In genomic region chrX:49186125-49187027, GRCh38 we compare ENCODE assay signal across 8 cellular contexts. TPM values are rescaled to one million over a fixed set of nuclear protein-coding genes. Genes with fewer than 3 reads are reported as not detected.
DNase-seq lines count a peak whose midpoint lies in the region; ATAC-seq, FAIRE-seq and TF ChIP-seq lines count a peak whose summit lies in the region.

PRICKLE3 (minus strand) TSS chrX:49186373; CDS start chrX:49186297, 76 bp downstream.

- H3K27ac ChIP-seq in GM23338 (ENCODE audit: low read depth) (no peak within 1 kb of the TSS), cingulate gyrus (ENCODE audit: low read depth, low read length) (peak within 1 kb of the TSS; percentile 84), HepG2 (ENCODE audit: extremely low read length, insufficient read depth, low read length) (peak within 1 kb of the TSS; percentile 44)

- no peak for FAIRE-seq in HepG2 (lab: Jason Lieb, UNC)

- peaks cover 14% of the 10 kb centered on the region for H3K27me3 Mint-ChIP-seq in GM23338 (ENCODE audit: insufficient read depth, low read depth, poor library complexity)

- POLR2A ChIA-PET in HepG2 (lab: Yijun Ruan, JAX): no interaction called here

- H3K27me3 ChIP-seq in GM23338 (ENCODE audit: insufficient read depth) (no peaks in the 10 kb centered on the region), HepG2 (ENCODE audit: control insufficient read depth in 1 of 2, insufficient read depth in 2 of 2, low read length in 2 of 2) (no peaks in the 10 kb centered on the region)

- peak within 1 kb of the TSS; percentile 63 for H3K4me3 ChIP-seq in GM23338
- peak within 1 kb of the TSS; percentile 54 to 81 (median 78); a peak in 5 of 6 replicates for H3K4me3 ChIP-seq in HepG2 (replicated peaks in 1 of 3; ENCODE audit: insufficient read depth in 1 of 3, low read depth in 2 of 3, low read length in 3 of 3)

- H3K36me3 ChIP-seq in GM23338 (ENCODE audit: insufficient read depth): no peaks in the 10 kb centered on the region
- H3K36me3 ChIP-seq in HepG2 (replicated peaks in 1 of 2; ENCODE audit: control insufficient read depth in 1 of 2, insufficient read depth in 2 of 2, low read length in 2 of 2): no peaks in the 10 kb centered on the region; a peak in 1 of 5 replicates

- TF ChIP-seq EP300 in HepG2 (IDR thresholded peaks at IDR 0.05; ENCODE audit: low read depth in 2 of 2, low read length in 2 of 2) (no peak), HepG2 (CRISPR knock-in tag; IDR thresholded peaks at IDR 0.05; ENCODE audit: borderline replicate concordance) (no peak)

- in situ Hi-C loops in HepG2 (cut with HindIII; ENCODE audit: extremely low pct_ligation_motif_present, low pct_unique_long_range_greater_than_20kb): loop anchor here (5.0 kb wide), 1 partner anchor 64 kb away; the partner anchor contains the start of gene GPKOW

- peak within 1 kb of the TSS; percentile 76 for H3K9ac ChIP-seq in HepG2 (ENCODE audit: insufficient read depth, low read depth, low read length)

- no TSS peak for BruUV-seq in HepG2 (replicated peaks; lab: Mats Ljungman, UMichigan)

- peaks cover 8% of the 10 kb centered on the region; the same call in 2 of the 3 replicates for H3K36me3 Mint-ChIP-seq in GM23338 (ENCODE audit: low read depth)

- no peaks in the 10 kb centered on the region; the same call in 1 of the 2 replicates for H3F3A ChIP-seq in GM23338 (replicated peaks; ENCODE audit: low read depth)

- peak within 1 kb of the TSS; percentile 80 for H3K4me3 Mint-ChIP-seq in GM23338

- H3K4me2 ChIP-seq in GM23338 (peak within 1 kb of the TSS; percentile 80), HepG2 (ENCODE audit: low read depth, low read length) (peak within 1 kb of the TSS; percentile 72)

- TF ChIP-seq CTCF in GM23338 (conservative IDR thresholded peaks at IDR 0.05; ENCODE audit: low read depth in 2 of 2): peak; percentile 19 to 55; a peak in 3 of 4 replicates
- TF ChIP-seq CTCF in HepG2 (CRISPR knock-in tag; IDR thresholded peaks at IDR 0.05): peak; percentile 84

- H3K4me1 ChIP-seq in GM23338 (ENCODE audit: insufficient read depth) (no peaks in the 10 kb centered on the region), HepG2 (ENCODE audit: insufficient read depth, low read length) (peaks cover 33% of the 10 kb centered on the region)

- peak; percentile 35 to 75; a peak in 3 of 4 replicates for TF ChIP-seq POLR2A in HepG2 (IDR thresholded peaks at IDR 0.05; ENCODE audit: insufficient read depth in 1 of 2, low read depth in 2 of 2, low read length in 2 of 2)

- peaks cover 16% of the 10 kb centered on the region for H3K4me1 Mint-ChIP-seq in GM23338

- 66% methylated on average over 8 of the region's 62 CpGs for WGBS in HepG2 (ENCODE audit: low lambda C conversion rate)

- DNase-seq in COLO829 (ENCODE audit: low spot score): peak; percentile 40
- peak; percentile 82 for DNase-seq in GM23338 (ENCODE audit: low spot score)
- DNase-seq in NCI-H2029 treated with DMSO at 0.1 percent for 48 hours (lab: John Stamatoyannopoulos, UW): peak; percentile 6
- DNase-seq in activated CD4-positive, CD25-positive, alpha-beta regulatory T cell treated with anti-CD3 and anti-CD28 coated beads, Interleukin-2, amount 50 U/mL, for 16 hours (ENCODE audit: low read depth, low spot score): peak; percentile 53
- peak; percentile 61 for DNase-seq in HepG2 (ENCODE audit: low spot score)
- DNase-seq in stimulated activated CD8-positive, alpha-beta memory T cell treated with anti-CD3 and anti-CD28 coated beads, Interleukin-12 subunit alpha, Interleukin-12 subunit beta, amount 100 ng/mL, for 4 hours (ENCODE audit: low read depth): peak; percentile 52
- DNase-seq in NCI-H187 treated with DMSO at 0.1 percent for 48 hours (lab: John Stamatoyannopoulos, UW): no peak

- intact Hi-C loops in HepG2 (cut with micrococcal nuclease; ENCODE audit: unreplicated experiment): loop anchor here (5.0 kb wide), 1 partner anchor 449 kb away; no protein-coding TSS in a partner anchor

- H3K9me3 ChIP-seq in HepG2 (ENCODE audit: low read length): no peaks in the 10 kb centered on the region

- ATAC-seq in GM23338 (peak; percentile 18), HepG2 (peak; percentile 67)

- H4K20me1 ChIP-seq in GM23338 (replicated peaks; ENCODE audit: insufficient read depth) (no peaks in the 10 kb centered on the region), HepG2 (ENCODE audit: insufficient read depth, low read length) (no peaks in the 10 kb centered on the region)

- H3K27ac Mint-ChIP-seq in GM23338: peak within 1 kb of the TSS; percentile 82

- TF ChIP-seq RAD21 in HepG2 (CRISPR knock-in tag; IDR thresholded peaks at IDR 0.05): peak; percentile 48; the same call in 1 of the 2 replicates

- H3K9me2 ChIP-seq in GM23338 (ENCODE audit: insufficient read depth): no peaks in the 10 kb centered on the region

- H2AFZ ChIP-seq in GM23338 (peak within 1 kb of the TSS; percentile 23; the same call in 1 of the 2 replicates), HepG2 (ENCODE audit: low read length) (no peak within 1 kb of the TSS)

- H3K79me2 ChIP-seq in GM23338 (replicated peaks; ENCODE audit: insufficient read depth) (no peaks in the 10 kb centered on the region), HepG2 (ENCODE audit: insufficient read depth, low read length) (no peaks in the 10 kb centered on the region)

- CTCF ChIA-PET in HepG2 (lab: Yijun Ruan, JAX; ENCODE audit: low intra/inter-chr PET ratio, low total read pairs): interaction anchor here (1.2 kb wide), 1 partner anchor 66 kb away, joined by 3 read pairs; no protein-coding TSS in a partner anchor

- H3K9me3 Mint-ChIP-seq in GM23338: no peaks in the 10 kb centered on the region

TF ChIP-seq in GM23338, 12 proteins besides CTCF, POLR2A, EP300 and RAD21 (continues in another document):
- TF ChIP-seq POLR2AphosphoS5 (IDR thresholded peaks at IDR 0.05; ENCODE audit: low read depth): peak; percentile 61
- no peak for TF ChIP-seq EZH2phosphoT487 (IDR thresholded peaks at IDR 0.05; ENCODE audit: unreplicated experiment)
- no peak for TF ChIP-seq ZNF331 (CRISPR knock-in tag; IDR thresholded peaks at IDR 0.05; ENCODE audit: low read depth)

TF ChIP-seq in HepG2, 621 proteins besides CTCF, POLR2A, EP300 and RAD21 (continues in another document):
- no peak for TF ChIP-seq CHCHD3 (CRISPR knock-in tag; IDR thresholded peaks at IDR 0.05)
- no peak for TF ChIP-seq SRY (CRISPR knock-in tag; IDR thresholded peaks at IDR 0.05)
- TF ChIP-seq ZNF773 (CRISPR knock-in tag; IDR thresholded peaks at IDR 0.05; ENCODE audit: borderline replicate concordance): no peak
- no peak for TF ChIP-seq ZNF816 (CRISPR knock-in tag; IDR thresholded peaks at IDR 0.05; ENCODE audit: borderline replicate concordance)
- TF ChIP-seq HOXA7 (CRISPR knock-in tag; IDR thresholded peaks at IDR 0.05): no peak
- no peak for TF ChIP-seq AKAP8 (CRISPR knock-in tag; IDR thresholded peaks at IDR 0.05)
- TF ChIP-seq BCL6 (CRISPR knock-in tag; IDR thresholded peaks at IDR 0.05): peak; percentile 22; the same call in 1 of the 2 replicates
- no peak for TF ChIP-seq HBP1 (CRISPR knock-in tag; IDR thresholded peaks at IDR 0.05; ENCODE audit: low read depth)
- TF ChIP-seq NFIB (CRISPR knock-in tag; IDR thresholded peaks at IDR 0.05; ENCODE audit: borderline replicate concordance): no peak

RNA-seq across cellular contexts. Expression of gene PRICKLE3, which starts in this region (rescaled TPM):
- total RNA-seq in GM23338 (2014; rRNA removed; shearing (Covaris generic)): 13.7 and 21.4 TPM in 2 replicates
- polyA plus RNA-seq in GM23338 (2016; fragmentation: Nextera tagmentation; extraction: Ambion mirVana) (4.7 and 5.2 TPM in 2 replicates), HepG2 (2011; rRNA removed) (2.6 and 2.9 TPM in 2 replicates)
- 2.5 and 2.6 TPM in 2 replicates for total RNA-seq in HepG2 (2016; rRNA removed; fragmentation: Illumina TruSeq; extraction: Trizol)
- 1.5 and 2.5 TPM in 2 replicates for total RNA-seq in HepG2 (2016; cell fraction: cytosol; rRNA removed; fragmentation: Illumina TruSeq; extraction: Trizol; ENCODE audit: low read depth)
- 2.2 and 2.6 TPM in 2 replicates for total RNA-seq in HepG2 (2016; cell fraction: insoluble cytoplasmic fraction; rRNA removed; fragmentation: Illumina TruSeq; extraction: Trizol)
- 2.7 and 4.0 TPM in 2 replicates for total RNA-seq in HepG2 (2016; cell fraction: membrane; rRNA removed; fragmentation: Illumina TruSeq; extraction: Trizol)
- total RNA-seq in HepG2 (2016; cell fraction: nucleus; rRNA removed; fragmentation: Illumina TruSeq; extraction: Trizol): 4.3 and 4.4 TPM in 2 replicates
- polyA plus RNA-seq in HepG2 (2011; cell fraction: cytosol; rRNA removed): 1.6 and 1.7 TPM in 2 replicates
- polyA plus RNA-seq in HepG2 (2011; cell fraction: nucleus; rRNA removed): 17.3 and 17.7 TPM in 2 replicates
- 3.2 and 4.9 TPM in 2 replicates for polyA plus RNA-seq in HepG2 (2012)
- polyA plus RNA-seq in HepG2 (2016; cell fraction: cytosol; fragmentation: Illumina TruSeq; extraction: Trizol; ENCODE audit: low read depth): 1.0 and 1.1 TPM in 2 replicates
- 2.2 and 2.8 TPM in 2 replicates for polyA plus RNA-seq in HepG2 (2016; cell fraction: insoluble cytoplasmic fraction; fragmentation: Illumina TruSeq; extraction: Trizol; ENCODE audit: low read depth)
- polyA plus RNA-seq in HepG2 (2016; cell fraction: membrane; fragmentation: Illumina TruSeq; extraction: Trizol; ENCODE audit: low read depth): 1.9 and 2.3 TPM in 2 replicates
- polyA plus RNA-seq in HepG2 (2016; cell fraction: nucleus; fragmentation: Illumina TruSeq; extraction: Trizol; ENCODE audit: insufficient read depth, low read depth): 8.7 and 12.2 TPM in 2 replicates
- polyA minus RNA-seq in HepG2 (2011; rRNA and poly(A)+ RNA removed; ENCODE audit: low replicate concordance): 4.0 and 25.7 TPM in 2 replicates
- 2.5 and 2.6 TPM in 2 replicates for polyA minus RNA-seq in HepG2 (2011; cell fraction: cytosol; rRNA and poly(A)+ RNA removed)
- 5.2 and 5.6 TPM in 2 replicates for polyA minus RNA-seq in HepG2 (2011; cell fraction: nucleus; rRNA and poly(A)+ RNA removed)
